In genomic region chr5:14123974-14124482, GRCh38 we compare ENCODE assay signal across 15 cellular contexts. TPM values are rescaled to one million over a fixed set of nuclear protein-coding genes. Genes with fewer than 3 reads are reported as not detected.
DNase-seq lines count a peak whose midpoint lies in the region; ATAC-seq, FAIRE-seq and TF ChIP-seq lines count a peak whose summit lies in the region.
"Had no signal": no experiment of that assay in that cellular context is flagged by ENCODE, and none has a peak within 500 bp of the region (broad histone marks: within the 10 kb centered on the region; RNA-seq: fewer than 3 reads in every experiment).

No MANE protein-coding gene starts in this region.

- H3K4me1 Mint-ChIP-seq in mesothelial cell of epicardium = peaks cover 4% of the 10 kb centered on the region

- no peaks in the 10 kb centered on the region for H3K9me3 Mint-ChIP-seq in mesothelial cell of epicardium
- H3K9me3 Mint-ChIP-seq: T-helper 1 cell treated with Interleukin-12 subunit alpha and Interleukin-12 subunit beta and Interleukin-4 antibody, amounts not matched to agents 30 μg/mL and 1 μg/mL, for 36 hours had no signal

- H3K36me3 ChIP-seq in bronchial epithelial cell (ENCODE audit: control insufficient read depth, insufficient read depth, low read length) = no peaks in the 10 kb centered on the region

- peaks cover 7% of the 10 kb centered on the region for H3K27me3 Mint-ChIP-seq in mesothelial cell of epicardium (ENCODE audit: low read depth)

- DNase-seq in COR-L47 (lab: John Stamatoyannopoulos, UW) (peak; percentile 82), NCI-H1105 (lab: John Stamatoyannopoulos, UW) (peak; percentile 80), NCI-H2171 (lab: John Stamatoyannopoulos, UW) (peak; percentile 84), bronchial epithelial cell (ENCODE audit: low read depth) (peak; percentile 42), mesothelial cell of epicardium (ENCODE audit: low spot score in 2 of 2, unreplicated experiment in 2 of 2) (no peak), T-helper 2 cell (no peak)
- DNase-seq: DMS79 treated with DMSO at 0.1 percent for 48 hours, NCI-H1436 treated with DMSO at 0.1 percent for 48 hours, NCI-H2227 treated with DMSO at 0.1 percent for 48 hours, RPMI8226, SIG-M5 had no signal

- H3K4me3 ChIP-seq in bronchial epithelial cell (ENCODE audit: low read depth, low read length) = no peak overlapping the region

- H3K27ac Mint-ChIP-seq in mesothelial cell of epicardium = no peak overlapping the region
- H3K27ac Mint-ChIP-seq: T-helper 1 cell treated with Interleukin-12 subunit alpha and Interleukin-12 subunit beta and Interleukin-4 antibody, amounts not matched to agents 30 μg/mL and 1 μg/mL, for 36 hours had no signal

- H3K27me3 ChIP-seq in bronchial epithelial cell (ENCODE audit: control insufficient read depth, insufficient read depth, low read length) = peaks cover 2% of the 10 kb centered on the region

- no peak for FAIRE-seq in bronchial epithelial cell (lab: Jason Lieb, UNC)
- FAIRE-seq: G401.6 had no signal

- H3K4me3 Mint-ChIP-seq in mesothelial cell of epicardium = no peak overlapping the region
- H3K4me3 Mint-ChIP-seq: T-helper 1 cell treated with Interleukin-12 subunit alpha and Interleukin-12 subunit beta and Interleukin-4 antibody, amounts not matched to agents 30 μg/mL and 1 μg/mL, for 36 hours had no signal

- no peaks in the 10 kb centered on the region for H3K36me3 Mint-ChIP-seq in mesothelial cell of epicardium

- ATAC-seq in GM18868 (IDR thresholded peaks at IDR 0.05; ENCODE audit: unreplicated experiment) = no peak
- ATAC-seq: HCT116 had no signal

- TF ChIP-seq CTCF in bronchial epithelial cell (IDR thresholded peaks at IDR 0.05; ENCODE audit: insufficient read depth, low read length, severe bottlenecking) (no peak), mesothelial cell of epicardium (IDR thresholded peaks at IDR 0.05; ENCODE audit: unreplicated experiment) (no peak)

RNA-seq across cellular contexts. Expression of gene TRIO, which starts 19.1 kb away (rescaled TPM):
- 69.4 and 71.6 TPM in 2 replicates for total RNA-seq in bronchial epithelial cell
- 190 to 209 TPM (median 200 TPM) in 3 replicates for total RNA-seq in mesothelial cell of epicardium

Comparison
In these comparisons a context has a peak if more than half of its experiments do, and no peak if none do; other contexts are left out.
1. DNase-seq: peak in COR-L47 (single experiment), NCI-H1105 (single experiment), NCI-H2171 (single experiment) and bronchial epithelial cell (single experiment); none in mesothelial cell of epicardium (0 of 2) and T-helper 2 cell (0 of 5).